In the genomic region with DNA sequence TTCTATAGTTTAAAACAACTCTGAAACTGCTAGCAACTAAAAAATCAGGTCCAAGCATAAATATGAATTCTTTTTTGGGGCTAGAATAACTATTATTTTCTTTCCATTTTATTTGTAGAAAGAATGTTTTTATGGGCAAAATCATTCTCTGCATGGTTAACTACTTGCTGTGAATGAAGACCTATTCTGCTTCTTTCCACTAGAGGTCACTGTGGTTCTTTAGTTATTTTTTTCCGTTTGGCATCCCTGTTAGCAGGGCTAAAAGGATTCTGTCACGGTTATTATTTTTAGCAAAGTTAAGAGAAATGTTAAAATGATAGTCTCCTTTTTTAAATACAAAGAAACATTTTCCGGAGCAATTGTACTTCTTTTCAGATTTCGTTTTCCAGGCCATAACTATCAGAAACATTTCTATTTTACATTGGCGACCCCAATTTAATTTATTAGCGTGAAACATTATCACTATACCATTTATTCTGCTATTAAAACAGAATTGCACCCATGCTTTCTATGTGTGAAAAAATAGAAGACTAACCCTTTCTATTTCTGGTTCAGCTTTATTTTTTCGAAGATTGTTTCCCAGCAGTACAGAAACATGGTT, we compare ENCODE assay signal across 8 cellular contexts.
DNase-seq lines count a peak whose midpoint lies in the region; ATAC-seq, FAIRE-seq and TF ChIP-seq lines count a peak whose summit lies in the region.

No MANE protein-coding gene starts in this region.

- no peak overlapping the region for H3K9ac ChIP-seq in keratinocyte (ENCODE audit: control insufficient read depth, extremely low read depth, insufficient read depth, low read length)

- no peaks in the 10 kb centered on the region for H3K9me1 ChIP-seq in keratinocyte (ENCODE audit: control insufficient read depth, extremely low read depth, insufficient read depth, low read length)

- H4K20me1 ChIP-seq in keratinocyte (ENCODE audit: control insufficient read depth, extremely low read depth, insufficient read depth, low read length), result no peaks in the 10 kb centered on the region

- no peaks in the 10 kb centered on the region for H3K4me1 ChIP-seq in keratinocyte (ENCODE audit: control insufficient read depth, extremely low read depth, insufficient read depth, low read length)
- H3K4me1 ChIP-seq in vagina, result no peaks in the 10 kb centered on the region

- DNase-seq in A172 (ENCODE audit: low spot score) (peak; percentile 45), NCI-H2227 treated with DMSO at 0.1 percent for 48 hours (lab: John Stamatoyannopoulos, UW) (peak; percentile 15), astrocyte of the hippocampus (ENCODE audit: low read depth, low spot score) (peak; percentile 73), keratinocyte (ENCODE audit: low read depth, low spot score) (no peak), vagina (ENCODE audit: extremely low spot score in 2 of 2) (no peak), T1000 (lab: John Stamatoyannopoulos, UW) (no peak)

- FAIRE-seq in keratinocyte (lab: Jason Lieb, UNC), result peak; percentile 43

- H3K36me3 ChIP-seq in keratinocyte (ENCODE audit: control insufficient read depth in 2 of 2, extremely low read depth in 1 of 2, insufficient read depth in 2 of 2, low read length in 2 of 2) (no peaks in the 10 kb centered on the region), vagina (no peaks in the 10 kb centered on the region)

- H3K4me3 ChIP-seq in keratinocyte (ENCODE audit: control insufficient read depth in 2 of 3, extremely low read depth in 1 of 3, insufficient read depth in 2 of 3, low read depth in 1 of 3, low read length in 3 of 3) (no peak overlapping the region), vagina (no peak overlapping the region)

- H3K4me2 ChIP-seq in keratinocyte (ENCODE audit: control insufficient read depth, extremely low read depth, insufficient read depth, low read depth, low read length), result no peak overlapping the region

- intact Hi-C loops in vagina (cut with DNase I), result loop anchor here (10.0 kb wide), 1 partner anchor 809 kb away; no protein-coding TSS in a partner anchor

- no peaks in the 10 kb centered on the region for H3K79me2 ChIP-seq in keratinocyte (ENCODE audit: control insufficient read depth, insufficient read depth, low read length)

- TF ChIP-seq CTCF in GM12874 (IDR thresholded peaks at IDR 0.05; ENCODE audit: insufficient read depth, low read depth, low read length) (peak; percentile 47; the same call in 1 of the 2 replicates), keratinocyte (optimal IDR thresholded peaks at IDR 0.05 in 1 of 3, IDR thresholded peaks at IDR 0.05 in 1 of 3, conservative IDR thresholded peaks at IDR 0.05 in 1 of 3; ENCODE audit: extremely low read depth in 1 of 3, insufficient read depth in 2 of 3, low read length in 3 of 3) (peak in 2 of 3 experiments; percentile 53 to 56), vagina (IDR thresholded peaks at IDR 0.05) (peak; percentile 54 to 85 (median 84))

- no peaks in the 10 kb centered on the region for H3K27me3 ChIP-seq in keratinocyte (ENCODE audit: control insufficient read depth, extremely low read depth, insufficient read depth, low read length)
- no peaks in the 10 kb centered on the region for H3K27me3 ChIP-seq in vagina

- H3K9me3 ChIP-seq in keratinocyte (ENCODE audit: control insufficient read depth, low read depth, low read length), result no peaks in the 10 kb centered on the region
- no peaks in the 10 kb centered on the region for H3K9me3 ChIP-seq in vagina

- H3K27ac ChIP-seq in keratinocyte (ENCODE audit: control insufficient read depth, insufficient read depth, low read length) (no peak overlapping the region), vagina (no peak overlapping the region)

- TF ChIP-seq POLR2A in vagina (IDR thresholded peaks at IDR 0.05), result no peak

- peak; percentile 69 for ATAC-seq in HG02884 (IDR thresholded peaks at IDR 0.05; ENCODE audit: unreplicated experiment)

- dilution Hi-C loops in keratinocyte (cut with MboI; ENCODE audit: extremely low pct_ligation_motif_present, low sequenced_read_pairs), result loop anchor here (25.0 kb wide), 1 partner anchor 91 kb away; no protein-coding TSS in a partner anchor

- H2AFZ ChIP-seq in keratinocyte (ENCODE audit: control insufficient read depth, low read length), result no peak overlapping the region

Comparison
In these comparisons a context has a peak if more than half of its experiments do, and no peak if none do; other contexts are left out.
1. DNase-seq: peak in A172 (single experiment), NCI-H2227 treated with DMSO at 0.1 percent for 48 hours (single experiment) and astrocyte of the hippocampus (single experiment); none in keratinocyte (single experiment), vagina (0 of 2) and T1000 (single experiment).
2. Peak in every context shown above with its lines, with median percentiles within 50 percentile points of each other: CTCF ChIP-seq.